Comparison of ENCODE assay signal across 8 cellular contexts in the genomic region with DNA sequence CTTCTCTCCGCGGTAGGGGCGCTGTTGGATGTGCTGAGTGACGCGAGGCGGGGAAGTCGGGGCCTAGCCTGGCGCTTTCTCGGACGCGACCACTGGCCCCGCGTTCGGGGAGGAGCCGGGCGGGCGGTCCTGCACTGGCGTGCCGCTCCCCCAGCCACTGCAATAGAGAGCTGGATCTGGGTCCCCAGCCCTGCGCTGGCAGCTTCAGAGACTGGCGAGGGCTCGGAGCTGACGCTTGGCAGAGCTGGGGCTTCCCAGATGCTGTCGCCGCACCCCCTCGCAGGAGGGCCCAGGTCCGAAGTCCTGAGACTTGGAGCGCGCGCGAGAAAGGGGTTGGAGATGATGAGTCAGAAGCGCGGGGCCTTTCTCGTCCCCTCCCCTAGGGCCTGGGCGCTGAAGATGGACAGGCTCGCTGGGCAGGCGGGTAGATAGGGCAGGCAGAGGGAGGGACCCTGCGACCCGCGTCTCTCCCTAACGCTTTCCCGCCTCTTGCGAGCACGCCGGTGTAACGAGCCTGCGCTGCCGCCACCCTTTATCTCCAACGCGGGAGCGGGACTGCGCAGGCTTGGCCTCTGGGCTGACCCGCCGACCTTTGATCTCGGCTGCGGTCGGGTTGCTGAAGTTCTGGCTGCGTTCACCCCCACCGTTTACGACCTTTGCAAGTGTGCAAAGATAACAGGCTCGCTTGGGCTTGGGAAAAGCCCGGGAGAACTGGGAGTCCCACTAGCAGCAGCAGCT. TPM values are rescaled to one million over a fixed set of nuclear protein-coding genes. Genes with fewer than 3 reads are reported as not detected.
DNase-seq lines count a peak whose midpoint lies in the region; ATAC-seq and TF ChIP-seq lines count a peak whose summit lies in the region.

No MANE protein-coding gene starts in this region.

- H3K9me3 Mint-ChIP-seq in natural killer cell treated with Interleukin-12 subunit alpha and Interleukin-12 subunit beta and Interleukin-15 and Interleukin-18, amount 100 ng/mL, for 72 hours, result no peaks in the 10 kb centered on the region

- peak; percentile 92 for TF ChIP-seq CTCF in LNCaP clone FGC (IDR thresholded peaks at IDR 0.05; ENCODE audit: control insufficient read depth, extremely low read depth, insufficient read depth)
- TF ChIP-seq CTCF in fibroblast of pulmonary artery (IDR thresholded peaks at IDR 0.05; ENCODE audit: low read length, missing control alignments), result peak; percentile 74

- H3K36me3 Mint-ChIP-seq in natural killer cell treated with Interleukin-12 subunit alpha and Interleukin-12 subunit beta and Interleukin-15 and Interleukin-18, amount 100 ng/mL, for 72 hours, result no peaks in the 10 kb centered on the region

- peak; percentile 95 for ATAC-seq in natural killer cell treated with Interleukin-12 subunit alpha and Interleukin-12 subunit beta and Interleukin-15 and Interleukin-18, amount 100 ng/mL, for 72 hours

- H3K4me1 Mint-ChIP-seq in natural killer cell treated with Interleukin-12 subunit alpha and Interleukin-12 subunit beta and Interleukin-15 and Interleukin-18, amount 100 ng/mL, for 72 hours (ENCODE audit: low read depth in 2 of 2), result peaks cover 30 to 46% of the 10 kb centered on the region in 2 donors

- peak overlapping the region; percentile 81 to 84 for H3K27ac Mint-ChIP-seq in natural killer cell treated with Interleukin-12 subunit alpha and Interleukin-12 subunit beta and Interleukin-15 and Interleukin-18, amount 100 ng/mL, for 72 hours

- H3K27me3 Mint-ChIP-seq in natural killer cell treated with Interleukin-12 subunit alpha and Interleukin-12 subunit beta and Interleukin-15 and Interleukin-18, amount 100 ng/mL, for 72 hours, result peaks cover 0 to 3% of the 10 kb centered on the region in 2 donors

- H3K4me3 Mint-ChIP-seq in natural killer cell treated with Interleukin-12 subunit alpha and Interleukin-12 subunit beta and Interleukin-15 and Interleukin-18, amount 100 ng/mL, for 72 hours, result peak overlapping the region; percentile 92

- H3K4me3 ChIP-seq in LNCaP clone FGC (ENCODE audit: low read depth, low read length) (peak overlapping the region; percentile 74), fibroblast of pulmonary artery (replicated peaks; ENCODE audit: low read depth, low read length) (peak overlapping the region; percentile 76)

- DNase-seq in ELR (ENCODE audit: low read depth) (peak; percentile 97), H4 (ENCODE audit: low spot score) (peak; percentile 93), LNCaP clone FGC (ENCODE audit: low read depth) (peak; percentile 91), RPMI8226 (peak; percentile 93), fibroblast of pulmonary artery (ENCODE audit: low read depth) (peak; percentile 96)
- DNase-seq in activated T-helper 9 cell treated with anti-CD3 and anti-CD28 coated beads, Interleukin-2, amount 50 U/mL, for 16 hours (ENCODE audit: low read depth), result peak; percentile 89
- DNase-seq in natural killer cell treated with Interleukin-12 subunit alpha and Interleukin-12 subunit beta and Interleukin-15 and Interleukin-18, amount 100 ng/mL, for 72 hours (ENCODE audit: low spot score), result peak; percentile 96
- peak; percentile 94 for DNase-seq in stimulated activated naive CD4-positive, alpha-beta T cell treated with Interleukin-2 at 50 U/mL for 16 hours (lab: John Stamatoyannopoulos, UW)

RNA-seq across cellular contexts. Expression of a gene that starts 3.0 kb away (rescaled TPM):
- 0.47 and 0.68 TPM in 2 replicates for total RNA-seq in H4 (2014; rRNA removed; shearing (Covaris generic))
- not detected for total RNA-seq in natural killer cell treated with Interleukin-12 subunit alpha and Interleukin-12 subunit beta and Interleukin-15 and Interleukin-18, amount 100 ng/mL, for 72 hours

RNA-seq across cellular contexts. Expression of a gene that starts 5.4 kb away (rescaled TPM):
- 7.3 and 11.3 TPM in 2 replicates for total RNA-seq in H4 (2014; rRNA removed; shearing (Covaris generic))
- total RNA-seq in natural killer cell treated with Interleukin-12 subunit alpha and Interleukin-12 subunit beta and Interleukin-15 and Interleukin-18, amount 100 ng/mL, for 72 hours, result 1 to 10 TPM; 4.5 to 9.5 TPM

RNA-seq across cellular contexts. Expression of a gene that starts 33.8 kb away (rescaled TPM):
- 11.2 and 15.4 TPM in 2 replicates for total RNA-seq in H4 (2014; rRNA removed; shearing (Covaris generic))
- under 1 TPM; 0.36 to 0.75 TPM for total RNA-seq in natural killer cell treated with Interleukin-12 subunit alpha and Interleukin-12 subunit beta and Interleukin-15 and Interleukin-18, amount 100 ng/mL, for 72 hours

RNA-seq across cellular contexts. Expression of a gene that starts 46.3 kb away (rescaled TPM):
- total RNA-seq in H4 (2014; rRNA removed; shearing (Covaris generic)), result not detected in 2 replicates
- not detected for total RNA-seq in natural killer cell treated with Interleukin-12 subunit alpha and Interleukin-12 subunit beta and Interleukin-15 and Interleukin-18, amount 100 ng/mL, for 72 hours

RNA-seq across cellular contexts. Expression of a gene that starts 52.0 kb away (rescaled TPM):
- not detected in 2 replicates for total RNA-seq in H4 (2014; rRNA removed; shearing (Covaris generic))
- total RNA-seq in natural killer cell treated with Interleukin-12 subunit alpha and Interleukin-12 subunit beta and Interleukin-15 and Interleukin-18, amount 100 ng/mL, for 72 hours, result not detected

Comparison
In these comparisons a context has a peak if more than half of its experiments do, and no peak if none do; other contexts are left out.
1. Peak in every context shown above with its lines: DNase-seq, ATAC-seq and H3K4me3 ChIP-seq.